ENCODE assay signal across 1 cellular context in the genomic region with DNA sequence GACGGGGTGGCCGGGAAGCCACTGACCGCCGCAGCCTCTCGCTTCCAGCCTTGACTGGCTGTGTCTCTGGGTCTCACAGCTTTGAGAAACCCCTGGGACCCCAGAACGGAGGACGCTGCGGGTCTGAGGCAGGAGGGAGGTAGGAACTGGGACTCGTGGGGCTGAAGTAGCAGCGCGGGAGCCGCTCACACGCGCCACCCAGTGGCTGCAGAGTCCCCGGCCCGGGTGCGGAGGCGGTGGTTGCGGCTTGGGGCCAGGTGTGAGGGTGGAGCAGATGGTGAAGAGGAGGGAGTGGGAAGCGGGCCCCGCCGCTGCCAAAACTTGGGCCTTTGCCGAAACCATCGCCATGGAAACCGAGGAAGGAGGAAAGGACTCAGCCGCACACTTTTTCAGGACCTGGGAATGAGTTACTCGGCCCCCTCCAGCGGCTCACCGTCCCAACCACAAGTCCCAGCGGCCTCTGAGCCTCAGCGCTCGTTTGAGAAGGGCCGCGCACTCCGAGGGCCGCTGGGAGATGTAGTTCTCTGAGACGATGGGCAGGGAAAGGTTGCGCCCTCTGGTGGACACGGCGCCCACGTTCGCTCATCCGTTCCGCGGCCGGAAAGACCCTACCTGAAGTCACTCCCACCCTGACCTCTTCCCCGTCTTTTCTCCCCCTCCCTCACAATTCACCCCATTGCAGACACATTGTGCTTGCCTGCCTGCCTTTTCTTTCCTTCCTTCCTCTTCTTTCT.
A peak's percentile ranks its signal among the peaks of the same experiment; 100 is the strongest.
TF ChIP-seq lines count a peak whose summit lies in the region.

No MANE protein-coding gene starts in this region.

TF ChIP-seq in HepG2, 621 proteins besides CTCF, POLR2A, EP300 and RAD21 (continues in another document):
- TF ChIP-seq ZNF331 (CRISPR knock-in tag; IDR thresholded peaks at IDR 0.05) (peak; percentile 11; the same call in 1 of the 2 replicates), ZNF367 (CRISPR knock-in tag; IDR thresholded peaks at IDR 0.05; ENCODE audit: borderline replicate concordance) (no peak), CREM (IDR thresholded peaks at IDR 0.05) (peak; percentile 92), CREM (CRISPR knock-in tag; IDR thresholded peaks at IDR 0.05) (no peak), ZNF335 (CRISPR knock-in tag; IDR thresholded peaks at IDR 0.05) (no peak), MYPOP (CRISPR knock-in tag; IDR thresholded peaks at IDR 0.05) (no peak), ZBTB8A (CRISPR knock-in tag; IDR thresholded peaks at IDR 0.05; ENCODE audit: borderline replicate concordance, low read depth) (no peak), SMAD1 (CRISPR knock-in tag; IDR thresholded peaks at IDR 0.05; ENCODE audit: borderline replicate concordance, low read depth) (0 out of 2 replicates have a peak, but pooled peaks have one; percentile 33), PHF21A (CRISPR knock-in tag; IDR thresholded peaks at IDR 0.05) (peak; percentile 40; the same call in 1 of the 2 replicates), ZNF615 (CRISPR knock-in tag; IDR thresholded peaks at IDR 0.05; ENCODE audit: borderline replicate concordance) (0 out of 2 replicates have a peak, but pooled peaks have one; percentile 86), ZNF75D (CRISPR knock-in tag; IDR thresholded peaks at IDR 0.05; ENCODE audit: borderline replicate concordance) (no peak), ZNF792 (CRISPR knock-in tag; IDR thresholded peaks at IDR 0.05) (peak; percentile 56; the same call in 1 of the 2 replicates), ZNF33A (CRISPR knock-in tag; IDR thresholded peaks at IDR 0.05; ENCODE audit: borderline replicate concordance) (0 out of 2 replicates have a peak, but pooled peaks have one; percentile 53), ZNF547 (CRISPR knock-in tag; IDR thresholded peaks at IDR 0.05) (peak; percentile 75; the same call in 1 of the 2 replicates), ATRX (CRISPR knock-in tag; IDR thresholded peaks at IDR 0.05; ENCODE audit: borderline replicate concordance) (no peak), FOXK1 (CRISPR knock-in tag; IDR thresholded peaks at IDR 0.05; ENCODE audit: borderline replicate concordance, low read depth) (no peak), ZBTB46 (CRISPR knock-in tag; IDR thresholded peaks at IDR 0.05; ENCODE audit: borderline replicate concordance) (peak; percentile 72; the same call in 1 of the 2 replicates), ZNF280D (CRISPR knock-in tag; IDR thresholded peaks at IDR 0.05) (no peak), TIGD3 (CRISPR knock-in tag; IDR thresholded peaks at IDR 0.05; ENCODE audit: borderline replicate concordance) (no peak), ZNF776 (CRISPR knock-in tag; IDR thresholded peaks at IDR 0.05) (no peak), CEBPB (IDR thresholded peaks at IDR 0.05; ENCODE audit: borderline replicate concordance, low read depth, low read length) (no peak), RFX5 (IDR thresholded peaks at IDR 0.05; ENCODE audit: low read depth, low read length) (no peak), YEATS2 (CRISPR knock-in tag; IDR thresholded peaks at IDR 0.05; ENCODE audit: borderline replicate concordance) (0 out of 2 replicates have a peak, but pooled peaks have one; percentile 35), ZFP36L1 (CRISPR knock-in tag; IDR thresholded peaks at IDR 0.05) (no peak), TBX2 (CRISPR knock-in tag; IDR thresholded peaks at IDR 0.05; ENCODE audit: borderline replicate concordance) (no peak; the same call in 1 of the 2 replicates), MYC (CRISPR knock-in tag; IDR thresholded peaks at IDR 0.05; ENCODE audit: borderline replicate concordance) (peak; percentile 77)
- TF ChIP-seq, protein P1, sequence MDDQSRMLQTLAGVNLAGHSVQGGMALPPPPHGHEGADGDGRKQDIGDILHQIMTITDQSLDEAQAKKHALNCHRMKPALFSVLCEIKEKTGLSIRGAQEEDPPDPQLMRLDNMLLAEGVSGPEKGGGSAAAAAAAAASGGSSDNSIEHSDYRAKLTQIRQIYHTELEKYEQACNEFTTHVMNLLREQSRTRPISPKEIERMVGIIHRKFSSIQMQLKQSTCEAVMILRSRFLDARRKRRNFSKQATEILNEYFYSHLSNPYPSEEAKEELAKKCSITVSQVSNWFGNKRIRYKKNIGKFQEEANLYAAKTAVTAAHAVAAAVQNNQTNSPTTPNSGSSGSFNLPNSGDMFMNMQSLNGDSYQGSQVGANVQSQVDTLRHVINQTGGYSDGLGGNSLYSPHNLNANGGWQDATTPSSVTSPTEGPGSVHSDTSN (CRISPR knock-in tag; IDR thresholded peaks at IDR 0.05; ENCODE audit: borderline replicate concordance): no peak
- TF ChIP-seq, protein P2, sequence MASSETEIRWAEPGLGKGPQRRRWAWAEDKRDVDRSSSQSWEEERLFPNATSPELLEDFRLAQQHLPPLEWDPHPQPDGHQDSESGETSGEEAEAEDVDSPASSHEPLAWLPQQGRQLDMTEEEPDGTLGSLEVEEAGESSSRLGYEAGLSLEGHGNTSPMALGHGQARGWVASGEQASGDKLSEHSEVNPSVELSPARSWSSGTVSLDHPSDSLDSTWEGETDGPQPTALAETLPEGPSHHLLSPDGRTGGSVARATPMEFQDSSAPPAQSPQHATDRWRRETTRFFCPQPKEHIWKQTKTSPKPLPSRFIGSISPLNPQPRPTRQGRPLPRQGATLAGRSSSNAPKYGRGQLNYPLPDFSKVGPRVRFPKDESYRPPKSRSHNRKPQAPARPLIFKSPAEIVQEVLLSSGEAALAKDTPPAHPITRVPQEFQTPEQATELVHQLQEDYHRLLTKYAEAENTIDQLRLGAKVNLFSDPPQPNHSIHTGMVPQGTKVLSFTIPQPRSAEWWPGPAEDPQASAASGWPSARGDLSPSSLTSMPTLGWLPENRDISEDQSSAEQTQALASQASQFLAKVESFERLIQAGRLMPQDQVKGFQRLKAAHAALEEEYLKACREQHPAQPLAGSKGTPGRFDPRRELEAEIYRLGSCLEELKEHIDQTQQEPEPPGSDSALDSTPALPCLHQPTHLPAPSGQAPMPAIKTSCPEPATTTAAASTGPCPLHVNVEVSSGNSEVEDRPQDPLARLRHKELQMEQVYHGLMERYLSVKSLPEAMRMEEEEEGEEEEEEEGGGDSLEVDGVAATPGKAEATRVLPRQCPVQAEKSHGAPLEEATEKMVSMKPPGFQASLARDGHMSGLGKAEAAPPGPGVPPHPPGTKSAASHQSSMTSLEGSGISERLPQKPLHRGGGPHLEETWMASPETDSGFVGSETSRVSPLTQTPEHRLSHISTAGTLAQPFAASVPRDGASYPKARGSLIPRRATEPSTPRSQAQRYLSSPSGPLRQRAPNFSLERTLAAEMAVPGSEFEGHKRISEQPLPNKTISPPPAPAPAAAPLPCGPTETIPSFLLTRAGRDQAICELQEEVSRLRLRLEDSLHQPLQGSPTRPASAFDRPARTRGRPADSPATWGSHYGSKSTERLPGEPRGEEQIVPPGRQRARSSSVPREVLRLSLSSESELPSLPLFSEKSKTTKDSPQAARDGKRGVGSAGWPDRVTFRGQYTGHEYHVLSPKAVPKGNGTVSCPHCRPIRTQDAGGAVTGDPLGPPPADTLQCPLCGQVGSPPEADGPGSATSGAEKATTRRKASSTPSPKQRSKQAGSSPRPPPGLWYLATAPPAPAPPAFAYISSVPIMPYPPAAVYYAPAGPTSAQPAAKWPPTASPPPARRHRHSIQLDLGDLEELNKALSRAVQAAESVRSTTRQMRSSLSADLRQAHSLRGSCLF (CRISPR knock-in tag; IDR thresholded peaks at IDR 0.05; ENCODE audit: borderline replicate concordance): no peak
- TF ChIP-seq, protein P3, sequence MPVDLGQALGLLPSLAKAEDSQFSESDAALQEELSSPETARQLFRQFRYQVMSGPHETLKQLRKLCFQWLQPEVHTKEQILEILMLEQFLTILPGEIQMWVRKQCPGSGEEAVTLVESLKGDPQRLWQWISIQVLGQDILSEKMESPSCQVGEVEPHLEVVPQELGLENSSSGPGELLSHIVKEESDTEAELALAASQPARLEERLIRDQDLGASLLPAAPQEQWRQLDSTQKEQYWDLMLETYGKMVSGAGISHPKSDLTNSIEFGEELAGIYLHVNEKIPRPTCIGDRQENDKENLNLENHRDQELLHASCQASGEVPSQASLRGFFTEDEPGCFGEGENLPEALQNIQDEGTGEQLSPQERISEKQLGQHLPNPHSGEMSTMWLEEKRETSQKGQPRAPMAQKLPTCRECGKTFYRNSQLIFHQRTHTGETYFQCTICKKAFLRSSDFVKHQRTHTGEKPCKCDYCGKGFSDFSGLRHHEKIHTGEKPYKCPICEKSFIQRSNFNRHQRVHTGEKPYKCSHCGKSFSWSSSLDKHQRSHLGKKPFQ (CRISPR knock-in tag; IDR thresholded peaks at IDR 0.05; ENCODE audit: insufficient replicate concordance): no peak
- TF ChIP-seq, protein P4, sequence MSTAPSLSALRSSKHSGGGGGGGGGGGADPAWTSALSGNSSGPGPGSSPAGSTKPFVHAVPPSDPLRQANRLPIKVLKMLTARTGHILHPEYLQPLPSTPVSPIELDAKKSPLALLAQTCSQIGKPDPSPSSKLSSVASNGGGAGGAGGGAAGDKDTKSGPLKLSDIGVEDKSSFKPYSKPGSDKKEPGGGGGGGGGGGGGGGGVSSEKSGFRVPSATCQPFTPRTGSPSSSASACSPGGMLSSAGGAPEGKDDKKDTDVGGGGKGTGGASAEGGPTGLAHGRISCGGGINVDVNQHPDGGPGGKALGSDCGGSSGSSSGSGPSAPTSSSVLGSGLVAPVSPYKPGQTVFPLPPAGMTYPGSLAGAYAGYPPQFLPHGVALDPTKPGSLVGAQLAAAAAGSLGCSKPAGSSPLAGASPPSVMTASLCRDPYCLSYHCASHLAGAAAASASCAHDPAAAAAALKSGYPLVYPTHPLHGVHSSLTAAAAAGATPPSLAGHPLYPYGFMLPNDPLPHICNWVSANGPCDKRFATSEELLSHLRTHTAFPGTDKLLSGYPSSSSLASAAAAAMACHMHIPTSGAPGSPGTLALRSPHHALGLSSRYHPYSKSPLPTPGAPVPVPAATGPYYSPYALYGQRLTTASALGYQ (CRISPR knock-in tag; IDR thresholded peaks at IDR 0.05): no peak
